8 cellular contexts compared by ENCODE assay signal in genomic region chr1:50423670-50424000, GRCh38. TPM values are rescaled to one million over a fixed set of nuclear protein-coding genes. Genes with fewer than 3 reads are reported as not detected.
DNase-seq lines count a peak whose midpoint lies in the region; ATAC-seq and TF ChIP-seq lines count a peak whose summit lies in the region.

No MANE protein-coding gene starts in this region.

- DNase-seq in colonic mucosa (no peak), osteoblast (ENCODE audit: insufficient read length, low spot score, missing footprints) (peak; percentile 94), adrenal gland (no peak)
- no peak for DNase-seq in stimulated activated CD4-positive, alpha-beta T cell treated with anti-CD3 and anti-CD28 coated beads, Interleukin-2, amount 100 ng/mL, for 48 hours

- H3K36me3 ChIP-seq in ES-I3 (ENCODE audit: insufficient read depth, low read length), result no peaks in the 10 kb centered on the region
- no peaks in the 10 kb centered on the region for H3K36me3 ChIP-seq in HUES6 (ENCODE audit: control insufficient read depth, insufficient read depth, low read length)
- H3K36me3 ChIP-seq in colonic mucosa, result no peaks in the 10 kb centered on the region
- H3K36me3 ChIP-seq in osteoblast (ENCODE audit: insufficient read depth, low read length), result no peaks in the 10 kb centered on the region
- H3K36me3 ChIP-seq in adrenal gland (replicated peaks in 1 of 2), result no peaks in the 10 kb centered on the region

- WGBS in adrenal gland, 4 donors, result 2 to 14% (median 5%) methylated on average over 12 to 23 of the region's 23 CpGs

- intact Hi-C loops in colonic mucosa (cut with DNase I) (no loop called here), adrenal gland (cut with DNase I) (no loop called here)

- H3K9me3 ChIP-seq in ES-I3 (ENCODE audit: control insufficient read depth, insufficient read depth, low read length), result no peaks in the 10 kb centered on the region
- no peaks in the 10 kb centered on the region for H3K9me3 ChIP-seq in HUES6 (ENCODE audit: control insufficient read depth, insufficient read depth, low read depth, low read length)
- H3K9me3 ChIP-seq in colonic mucosa, result no peaks in the 10 kb centered on the region
- no peaks in the 10 kb centered on the region for H3K9me3 ChIP-seq in osteoblast (ENCODE audit: low read depth, low read length)
- H3K9me3 ChIP-seq in adrenal gland (replicated peaks in 1 of 3), result no peaks in the 10 kb centered on the region

- H3K27ac ChIP-seq in HUES6 (ENCODE audit: low read depth, low read length), result no peak overlapping the region
- no peak overlapping the region for H3K27ac ChIP-seq in colonic mucosa
- H3K27ac ChIP-seq in osteoblast (ENCODE audit: low read depth, low read length), result no peak overlapping the region
- no peak overlapping the region for H3K27ac ChIP-seq in adrenal gland

- TF ChIP-seq POLR2A in adrenal gland (IDR thresholded peaks at IDR 0.05), result no peak

- TF ChIP-seq CTCF in colonic mucosa (IDR thresholded peaks at IDR 0.05) (no peak), osteoblast (IDR thresholded peaks at IDR 0.05; ENCODE audit: extremely low read depth, low read depth, low read length) (no peak), adrenal gland (IDR thresholded peaks at IDR 0.05) (no peak)

- peak overlapping the region; percentile 68 for H3K4me3 ChIP-seq in HUES6 (ENCODE audit: low read depth, low read length)
- H3K4me3 ChIP-seq in colonic mucosa, result peak overlapping the region; percentile 34
- no peak overlapping the region for H3K4me3 ChIP-seq in osteoblast (ENCODE audit: insufficient read depth, low read length)
- H3K4me3 ChIP-seq in adrenal gland, result peak overlapping the region in 1 of 4 donors; percentile 38

- ATAC-seq in HG03457 (IDR thresholded peaks at IDR 0.05; ENCODE audit: unreplicated experiment), result no peak
- ATAC-seq in HG03432 (IDR thresholded peaks at IDR 0.05; ENCODE audit: unreplicated experiment), result no peak

- peaks cover 5% of the 10 kb centered on the region for H4K20me1 ChIP-seq in osteoblast (ENCODE audit: insufficient read depth, low read length)

- no peaks in the 10 kb centered on the region for H3K79me2 ChIP-seq in osteoblast (ENCODE audit: insufficient read depth, low read length)

- H2AFZ ChIP-seq in osteoblast (ENCODE audit: low read length), result no peak overlapping the region

- H3K9ac ChIP-seq in ES-I3 (ENCODE audit: low read depth, low read length) (peak overlapping the region; percentile 51; the same call in 1 of the 2 replicates), HUES6 (ENCODE audit: low read length) (no peak overlapping the region), colonic mucosa (ENCODE audit: low read depth in 2 of 2, low read length in 2 of 2) (no peak overlapping the region)

- H3K4me1 ChIP-seq in ES-I3 (ENCODE audit: insufficient read depth, low read length) (peaks cover 2% of the 10 kb centered on the region; the same call in 1 of the 2 replicates), HUES6 (ENCODE audit: control insufficient read depth, insufficient read depth, low read length) (peaks cover 42% of the 10 kb centered on the region), colonic mucosa (peaks cover 8% of the 10 kb centered on the region), osteoblast (ENCODE audit: insufficient read depth, low read length) (no peaks in the 10 kb centered on the region), adrenal gland (replicated peaks in 1 of 2) (peaks cover 4 to 33% of the 10 kb centered on the region in 2 donors)

- peaks cover 100% of the 10 kb centered on the region for H3K27me3 ChIP-seq in HUES6 (ENCODE audit: control insufficient read depth, insufficient read depth, low read length)
- H3K27me3 ChIP-seq in colonic mucosa, result peaks cover 96% of the 10 kb centered on the region
- peaks cover 98% of the 10 kb centered on the region for H3K27me3 ChIP-seq in osteoblast (ENCODE audit: insufficient read depth, low read length)
- peaks cover 95% of the 10 kb centered on the region for H3K27me3 ChIP-seq in adrenal gland

- H3K4me2 ChIP-seq in osteoblast (ENCODE audit: insufficient read depth, low read length), result no peak overlapping the region

RNA-seq across cellular contexts. Expression of gene DMRTA2, which starts 0.4 kb away (rescaled TPM):
- total RNA-seq in colonic mucosa (not detected), osteoblast (under 0.01 TPM in 1 of 2 replicates, not detected in the other), adrenal gland (not detected)
- under 1 TPM in 1 of 3 donors, not detected in 2; 0.07 TPM for polyA plus RNA-seq in adrenal gland
